ENCODE assay signal across 19 cellular contexts in genomic region chr9:105098370-105098769, GRCh38.
DNase-seq lines count a peak whose midpoint lies in the region; ATAC-seq and TF ChIP-seq lines count a peak whose summit lies in the region.
"Had no signal": no experiment of that assay in that cellular context is flagged by ENCODE, and none has a peak within 500 bp of the region (broad histone marks: within the 10 kb centered on the region; RNA-seq: fewer than 3 reads in every experiment).

No MANE protein-coding gene starts in this region.

- no peaks in the 10 kb centered on the region for H3K9me3 ChIP-seq in OCI-LY3 (ENCODE audit: insufficient read depth, low read length)

- H3K4me3 Mint-ChIP-seq in stimulated activated memory B cell treated with anti-CD40 and anti-IgM and Interleukin-4, amounts not matched to agents 10 μg/mL and 1 μg/mL and 100 μg/mL, for 72 hours: no peak overlapping the region
- H3K4me3 Mint-ChIP-seq: CD14-positive monocyte; CD8-positive, alpha-beta T cell; HFFc6 had no signal

- no peaks in the 10 kb centered on the region for H3K36me3 ChIP-seq in OCI-LY3 (replicated peaks; ENCODE audit: low read depth, low read length)

- H3K4me2 ChIP-seq in OCI-LY3 (ENCODE audit: low read length): 0 out of 2 replicates have a peak overlapping the region, but pooled peaks have one; percentile 34

- no peak overlapping the region for H3K27ac Mint-ChIP-seq in stimulated activated memory B cell treated with anti-CD40 and anti-IgM and Interleukin-4, amounts not matched to agents 10 μg/mL and 1 μg/mL and 100 μg/mL, for 72 hours
- H3K27ac Mint-ChIP-seq: CD14-positive monocyte; CD8-positive, alpha-beta T cell; HFFc6 had no signal

- no peaks in the 10 kb centered on the region for H3K4me1 Mint-ChIP-seq in stimulated activated memory B cell treated with anti-CD40 and anti-IgM and Interleukin-4, amounts not matched to agents 10 μg/mL and 1 μg/mL and 100 μg/mL, for 72 hours
- H3K4me1 Mint-ChIP-seq: CD14-positive monocyte had no signal

- no peaks in the 10 kb centered on the region for H3K36me3 Mint-ChIP-seq in stimulated activated memory B cell treated with anti-CD40 and anti-IgM and Interleukin-4, amounts not matched to agents 10 μg/mL and 1 μg/mL and 100 μg/mL, for 72 hours
- H3K36me3 Mint-ChIP-seq: CD14-positive monocyte; CD8-positive, alpha-beta T cell had no signal

- no peak for DNase-seq in HT-29 (ENCODE audit: low spot score)
- DNase-seq: CD8-positive, alpha-beta T cell; COR-L47; DMS153; DMS79 treated with DMSO at 0.1 percent for 48 hours; EL; HCEC 1CT; HFFc6; Kasumi-1; KBM-7 had no signal

- 0 out of 2 replicates have a peak overlapping the region, but pooled peaks have one; percentile 40 for H2AFZ ChIP-seq in OCI-LY3 (ENCODE audit: low read depth, low read length)

- H3K27ac ChIP-seq in OCI-LY3 (ENCODE audit: low read length): no peak overlapping the region
- H3K27ac ChIP-seq: 22Rv1, HL-60 had no signal

- no peak overlapping the region for H3K4me3 ChIP-seq in OCI-LY3 (ENCODE audit: low read length)

- H3K4me1 ChIP-seq in OCI-LY3 (ENCODE audit: low read length): peaks cover 10% of the 10 kb centered on the region

- no peak overlapping the region for H3K9ac ChIP-seq in OCI-LY3 (ENCODE audit: low read length)

- no peaks in the 10 kb centered on the region for H4K20me1 ChIP-seq in OCI-LY3 (ENCODE audit: insufficient read depth, low read length)

- H3K9me3 Mint-ChIP-seq in stimulated activated memory B cell treated with anti-CD40 and anti-IgM and Interleukin-4, amounts not matched to agents 10 μg/mL and 1 μg/mL and 100 μg/mL, for 72 hours: no peaks in the 10 kb centered on the region
- H3K9me3 Mint-ChIP-seq: CD8-positive, alpha-beta T cell; HFFc6 had no signal

- no peaks in the 10 kb centered on the region for H3K79me2 ChIP-seq in OCI-LY3 (ENCODE audit: low read length)

- no peaks in the 10 kb centered on the region for H3K27me3 ChIP-seq in OCI-LY3 (ENCODE audit: low read depth, low read length)

- ATAC-seq in GM18907 (IDR thresholded peaks at IDR 0.05; ENCODE audit: unreplicated experiment) (peak; percentile 74), HG03378 (IDR thresholded peaks at IDR 0.05; ENCODE audit: unreplicated experiment) (peak; percentile 72), GM19328 (IDR thresholded peaks at IDR 0.05; ENCODE audit: unreplicated experiment) (no peak), HG03571 (IDR thresholded peaks at IDR 0.05; ENCODE audit: unreplicated experiment) (no peak)
- peak; percentile 20 for ATAC-seq in stimulated activated memory B cell treated with anti-CD40 and anti-IgM and Interleukin-4, amounts not matched to agents 10 μg/mL and 1 μg/mL and 100 μg/mL, for 72 hours
- ATAC-seq: CD8-positive, alpha-beta T cell had no signal

- peaks cover 10% of the 10 kb centered on the region for H3K27me3 Mint-ChIP-seq in stimulated activated memory B cell treated with anti-CD40 and anti-IgM and Interleukin-4, amounts not matched to agents 10 μg/mL and 1 μg/mL and 100 μg/mL, for 72 hours

- TF ChIP-seq CTCF in OCI-LY3 (IDR thresholded peaks at IDR 0.05; ENCODE audit: low read depth, low read length): no peak

Comparison
In these comparisons a context has a peak if more than half of its experiments do, and no peak if none do; other contexts are left out.
1. ATAC-seq: peak in GM18907 (single experiment), HG03378 (single experiment) and stimulated activated memory B cell treated with anti-CD40 and anti-IgM and Interleukin-4, amounts not matched to agents 10 μg/mL and 1 μg/mL and 100 μg/mL, for 72 hours (single experiment); none in GM19328 (single experiment) and HG03571 (single experiment).